In genomic region chr6:29886686-29887085, GRCh38 we compare ENCODE assay signal across 1 cellular context.
TF ChIP-seq lines count a peak whose summit lies in the region.

No MANE protein-coding gene starts in this region.

TF ChIP-seq in SK-N-SH, 30 proteins besides CTCF, POLR2A, EP300 and RAD21 (continued from another document):
- TF ChIP-seq, protein P1, sequence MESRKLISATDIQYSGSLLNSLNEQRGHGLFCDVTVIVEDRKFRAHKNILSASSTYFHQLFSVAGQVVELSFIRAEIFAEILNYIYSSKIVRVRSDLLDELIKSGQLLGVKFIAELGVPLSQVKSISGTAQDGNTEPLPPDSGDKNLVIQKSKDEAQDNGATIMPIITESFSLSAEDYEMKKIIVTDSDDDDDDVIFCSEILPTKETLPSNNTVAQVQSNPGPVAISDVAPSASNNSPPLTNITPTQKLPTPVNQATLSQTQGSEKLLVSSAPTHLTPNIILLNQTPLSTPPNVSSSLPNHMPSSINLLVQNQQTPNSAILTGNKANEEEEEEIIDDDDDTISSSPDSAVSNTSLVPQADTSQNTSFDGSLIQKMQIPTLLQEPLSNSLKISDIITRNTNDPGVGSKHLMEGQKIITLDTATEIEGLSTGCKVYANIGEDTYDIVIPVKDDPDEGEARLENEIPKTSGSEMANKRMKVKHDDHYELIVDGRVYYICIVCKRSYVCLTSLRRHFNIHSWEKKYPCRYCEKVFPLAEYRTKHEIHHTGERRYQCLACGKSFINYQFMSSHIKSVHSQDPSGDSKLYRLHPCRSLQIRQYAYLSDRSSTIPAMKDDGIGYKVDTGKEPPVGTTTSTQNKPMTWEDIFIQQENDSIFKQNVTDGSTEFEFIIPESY (IDR thresholded peaks at IDR 0.05; ENCODE audit: borderline replicate concordance, low read depth) = no peak
- TF ChIP-seq MXI1 (IDR thresholded peaks at IDR 0.05; ENCODE audit: low read depth, low read length) (no peak), RXRA (IDR thresholded peaks at IDR 0.05; ENCODE audit: borderline replicate concordance, low read depth) (no peak), REST (IDR thresholded peaks at IDR 0.05; ENCODE audit: low read depth, low read length) (no peak), YY1 (IDR thresholded peaks at IDR 0.05; ENCODE audit: low read depth) (no peak), TAF1 (IDR thresholded peaks at IDR 0.05; ENCODE audit: borderline replicate concordance, low read depth, low read length) (no peak), RCOR1 (IDR thresholded peaks at IDR 0.05; ENCODE audit: low read length) (no peak)
- TF ChIP-seq, protein P2, sequence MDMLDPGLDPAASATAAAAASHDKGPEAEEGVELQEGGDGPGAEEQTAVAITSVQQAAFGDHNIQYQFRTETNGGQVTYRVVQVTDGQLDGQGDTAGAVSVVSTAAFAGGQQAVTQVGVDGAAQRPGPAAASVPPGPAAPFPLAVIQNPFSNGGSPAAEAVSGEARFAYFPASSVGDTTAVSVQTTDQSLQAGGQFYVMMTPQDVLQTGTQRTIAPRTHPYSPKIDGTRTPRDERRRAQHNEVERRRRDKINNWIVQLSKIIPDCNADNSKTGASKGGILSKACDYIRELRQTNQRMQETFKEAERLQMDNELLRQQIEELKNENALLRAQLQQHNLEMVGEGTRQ (IDR thresholded peaks at IDR 0.05; ENCODE audit: borderline replicate concordance, low read depth, low read length) = no peak
- TF ChIP-seq, protein P3, sequence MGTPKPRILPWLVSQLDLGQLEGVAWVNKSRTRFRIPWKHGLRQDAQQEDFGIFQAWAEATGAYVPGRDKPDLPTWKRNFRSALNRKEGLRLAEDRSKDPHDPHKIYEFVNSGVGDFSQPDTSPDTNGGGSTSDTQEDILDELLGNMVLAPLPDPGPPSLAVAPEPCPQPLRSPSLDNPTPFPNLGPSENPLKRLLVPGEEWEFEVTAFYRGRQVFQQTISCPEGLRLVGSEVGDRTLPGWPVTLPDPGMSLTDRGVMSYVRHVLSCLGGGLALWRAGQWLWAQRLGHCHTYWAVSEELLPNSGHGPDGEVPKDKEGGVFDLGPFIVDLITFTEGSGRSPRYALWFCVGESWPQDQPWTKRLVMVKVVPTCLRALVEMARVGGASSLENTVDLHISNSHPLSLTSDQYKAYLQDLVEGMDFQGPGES (IDR thresholded peaks at IDR 0.05; ENCODE audit: low read depth, low read length) = no peak
- TF ChIP-seq, protein P4, sequence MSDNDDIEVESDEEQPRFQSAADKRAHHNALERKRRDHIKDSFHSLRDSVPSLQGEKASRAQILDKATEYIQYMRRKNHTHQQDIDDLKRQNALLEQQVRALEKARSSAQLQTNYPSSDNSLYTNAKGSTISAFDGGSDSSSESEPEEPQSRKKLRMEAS (IDR thresholded peaks at IDR 0.05; ENCODE audit: low read depth) = no peak
